1 cellular context compared by ENCODE assay signal in the genomic region with DNA sequence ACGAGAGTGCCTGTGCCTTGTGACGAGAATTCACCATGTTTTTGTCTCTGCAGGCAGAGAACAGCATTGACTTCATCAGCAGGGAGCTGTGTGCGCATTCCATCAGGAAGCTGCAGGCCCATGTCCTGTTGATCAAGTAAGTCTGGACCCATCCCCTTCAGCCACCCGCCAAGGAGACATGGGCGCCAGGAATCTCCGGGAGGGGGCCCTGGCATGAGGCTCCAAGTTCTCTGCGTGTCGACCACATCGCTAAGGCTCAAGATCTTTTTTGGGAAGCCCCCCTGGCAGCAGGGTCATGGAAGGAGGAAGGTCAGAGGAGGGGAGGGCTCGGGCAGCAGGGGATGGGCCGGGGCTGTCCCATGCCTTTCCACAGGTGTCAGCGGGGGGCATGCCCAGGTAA.
TF ChIP-seq lines count a peak whose summit lies in the region.

No MANE protein-coding gene starts in this region.

TF ChIP-seq in K562, 482 proteins besides CTCF, POLR2A, EP300 and RAD21:
- 0 out of 2 replicates have a peak, but pooled peaks have one; percentile 41 for TF ChIP-seq POLR2G (IDR thresholded peaks at IDR 0.05; ENCODE audit: low read depth, low read length)
- TF ChIP-seq RBFOX2 (IDR thresholded peaks at IDR 0.05; ENCODE audit: low read depth, low read length) = 0 out of 2 replicates have a peak, but pooled peaks have one; percentile 38
